ENCODE assay signal across 19 cellular contexts in genomic region chr7:158369290-158369689, GRCh38.
DNase-seq lines count a peak whose midpoint lies in the region; ATAC-seq and TF ChIP-seq lines count a peak whose summit lies in the region.
"Had no signal": no experiment of that assay in that cellular context is flagged by ENCODE, and none has a peak within 500 bp of the region (broad histone marks: within the 10 kb centered on the region; RNA-seq: fewer than 3 reads in every experiment).

No MANE protein-coding gene starts in this region.

- H3K4me1 ChIP-seq in upper lobe of right lung = no peaks in the 10 kb centered on the region
- H3K4me1 ChIP-seq: Caco-2 had no signal

- H3K27ac Mint-ChIP-seq in chondrocyte (ENCODE audit: unreplicated experiment) = no peak overlapping the region
- H3K27ac Mint-ChIP-seq: B cell; CD8-positive, alpha-beta T cell; GM23338; H9 had no signal

- peaks cover 3% of the 10 kb centered on the region for H3K9me3 Mint-ChIP-seq in chondrocyte (ENCODE audit: low read depth)
- H3K9me3 Mint-ChIP-seq: CD8-positive, alpha-beta T cell; H9 had no signal

- H3K27me3 Mint-ChIP-seq in chondrocyte (ENCODE audit: low read depth) = peaks cover 1% of the 10 kb centered on the region
- H3K27me3 Mint-ChIP-seq: B cell; CD4-positive, CD25-positive, alpha-beta regulatory T cell had no signal

- H3K27me3 ChIP-seq in upper lobe of right lung = no peaks in the 10 kb centered on the region
- H3K27me3 ChIP-seq: BLaER1 had no signal

- H3K27ac ChIP-seq in upper lobe of right lung = no peak overlapping the region
- H3K27ac ChIP-seq: 22Rv1, BLaER1, C4-2B had no signal

- H3K36me3 ChIP-seq in upper lobe of right lung = no peaks in the 10 kb centered on the region
- H3K36me3 ChIP-seq: BLaER1 had no signal

- H3K4me3 ChIP-seq in upper lobe of right lung = no peak overlapping the region
- H3K4me3 ChIP-seq: BLaER1, GM23338 had no signal

- intact Hi-C loops in posterior vena cava (cut with DNase I) = no loop called here
- intact Hi-C loops in upper lobe of right lung (cut with DNase I) = no loop called here

- H3K4me3 Mint-ChIP-seq in chondrocyte (ENCODE audit: unreplicated experiment) = no peak overlapping the region
- H3K4me3 Mint-ChIP-seq: B cell; CD4-positive, CD25-positive, alpha-beta regulatory T cell; CD8-positive, alpha-beta T cell; GM23338; H9 had no signal

- no peaks in the 10 kb centered on the region for H3K4me1 Mint-ChIP-seq in chondrocyte (ENCODE audit: low read depth)
- H3K4me1 Mint-ChIP-seq: B cell; CD4-positive, CD25-positive, alpha-beta regulatory T cell; GM23338; H9 had no signal

- H3K36me3 Mint-ChIP-seq in chondrocyte (ENCODE audit: low read depth) = no peaks in the 10 kb centered on the region
- H3K36me3 Mint-ChIP-seq: CD4-positive, CD25-positive, alpha-beta regulatory T cell; CD8-positive, alpha-beta T cell had no signal

- peak; percentile 21 for DNase-seq in activated effector memory CD4-positive, alpha-beta T cell treated with anti-CD3 and anti-CD28 coated beads, Interleukin-2, amount 50 U/mL, for 16 hours
- DNase-seq in activated effector memory CD4-positive, alpha-beta T cell treated with Interleukin-2 at 50 U/mL for 16 hours = no peak
- peak; percentile 47 for DNase-seq in chondrocyte (ENCODE audit: low spot score)
- peak; percentile 41 for DNase-seq in posterior vena cava (ENCODE audit: low spot score)
- DNase-seq in upper lobe of right lung = peak; percentile 12
- DNase-seq: Caco-2; CD4-positive, CD25-positive, alpha-beta regulatory T cell; CD8-positive, alpha-beta T cell; DMS153; DND-41; H9 had no signal

- ATAC-seq in upper lobe of right lung (no peak), GM19328 (IDR thresholded peaks at IDR 0.05; ENCODE audit: unreplicated experiment) (no peak), HG02763 (IDR thresholded peaks at IDR 0.05; ENCODE audit: unreplicated experiment) (no peak)
- ATAC-seq: CD8-positive, alpha-beta T cell; GM23338; HCT116 had no signal

- TF ChIP-seq CTCF in chondrocyte (IDR thresholded peaks at IDR 0.05) (no peak), upper lobe of right lung (IDR thresholded peaks at IDR 0.05) (no peak)

- no peaks in the 10 kb centered on the region for H3K9me3 ChIP-seq in upper lobe of right lung
- H3K9me3 ChIP-seq: BLaER1, Caco-2 had no signal
